Comparison of ENCODE assay signal across 16 cellular contexts in genomic region chr4:177093964-177094363, GRCh38.
DNase-seq lines count a peak whose midpoint lies in the region; ATAC-seq and TF ChIP-seq lines count a peak whose summit lies in the region.
"Had no signal": no experiment of that assay in that cellular context is flagged by ENCODE, and none has a peak within 500 bp of the region (broad histone marks: within the 10 kb centered on the region; RNA-seq: fewer than 3 reads in every experiment).

No MANE protein-coding gene starts in this region.

- CTCF ChIA-PET in activated CD8-positive, alpha-beta T cell treated with anti-CD3 and anti-CD28 coated beads, Interleukin-2, amount 10 ng/mL, durations not matched to agents 7 days and 5 days (lab: Charles Lee): no interaction called here
- CTCF ChIA-PET in CD8-positive, alpha-beta T cell (lab: Charles Lee): interaction anchor here (0.6 kb wide), 1 partner anchor 10 kb away, joined by 3 read pairs; no protein-coding TSS in a partner anchor

- H3K27ac Mint-ChIP-seq in activated CD8-positive, alpha-beta T cell treated with anti-CD3 and anti-CD28 coated beads, Interleukin-2, amount 10 ng/mL, durations not matched to agents 7 days and 5 days: no peak overlapping the region
- no peak overlapping the region for H3K27ac Mint-ChIP-seq in CD8-positive, alpha-beta T cell

- no peaks in the 10 kb centered on the region for H3K4me1 Mint-ChIP-seq in activated CD8-positive, alpha-beta T cell treated with anti-CD3 and anti-CD28 coated beads, Interleukin-2, amount 10 ng/mL, durations not matched to agents 7 days and 5 days (ENCODE audit: low read depth)
- no peaks in the 10 kb centered on the region for H3K4me1 Mint-ChIP-seq in CD8-positive, alpha-beta T cell (ENCODE audit: low read depth)

- H3K4me3 ChIP-seq in MM.1S (ENCODE audit: low read length) (no peak overlapping the region), hepatocyte (no peak overlapping the region)
- H3K4me3 ChIP-seq in CD8-positive, alpha-beta T cell (ENCODE audit: low read depth, low read length): no peak overlapping the region
- H3K4me3 ChIP-seq: HAP-1 had no signal

- H4K20me1 ChIP-seq in MM.1S (ENCODE audit: insufficient read depth, low read length): no peaks in the 10 kb centered on the region
- H4K20me1 ChIP-seq in hepatocyte (ENCODE audit: insufficient read depth, poor library complexity, severe bottlenecking): no peaks in the 10 kb centered on the region

- H3K36me3 Mint-ChIP-seq in activated CD8-positive, alpha-beta T cell treated with anti-CD3 and anti-CD28 coated beads, Interleukin-2, amount 10 ng/mL, durations not matched to agents 7 days and 5 days (ENCODE audit: low read depth): no peaks in the 10 kb centered on the region
- H3K36me3 Mint-ChIP-seq in CD8-positive, alpha-beta T cell: no peaks in the 10 kb centered on the region

- no peak overlapping the region for H3K27ac ChIP-seq in MM.1S (ENCODE audit: low read length)
- no peak overlapping the region for H3K27ac ChIP-seq in hepatocyte
- no peak overlapping the region for H3K27ac ChIP-seq in CD8-positive, alpha-beta T cell (ENCODE audit: low read depth, low read length)
- H3K27ac ChIP-seq: C4-2B, RWPE1 had no signal

- H3F3A ChIP-seq in MM.1S (ENCODE audit: insufficient read depth, low read length): no peaks in the 10 kb centered on the region

- peak; percentile 6 for DNase-seq in Ammon's horn (ENCODE audit: low spot score)
- peak; percentile 8 for DNase-seq in MM.1S
- DNase-seq in hepatocyte (ENCODE audit: low spot score): no peak
- no peak for DNase-seq in DMS114 treated with DMSO at 0.1 percent for 48 hours (lab: John Stamatoyannopoulos, UW; ENCODE audit: unreplicated experiment)
- DNase-seq in activated CD8-positive, alpha-beta T cell treated with anti-CD3 and anti-CD28 coated beads, Interleukin-2, amount 10 ng/mL, durations not matched to agents 7 days and 5 days: no peak
- no peak for DNase-seq in CD8-positive, alpha-beta T cell
- DNase-seq in GM03348 (ENCODE audit: low spot score): no peak
- DNase-seq: DMS 273 treated with DMSO at 0.1 percent for 48 hours, Karpas-422, NCI-H1417, NCI-H1930, NCI-H2171 treated with DMSO at 0.1 percent for 48 hours had no signal

- H3K36me3 ChIP-seq in MM.1S (replicated peaks; ENCODE audit: insufficient read depth, low read length): no peaks in the 10 kb centered on the region
- no peaks in the 10 kb centered on the region for H3K36me3 ChIP-seq in hepatocyte (replicated peaks; ENCODE audit: insufficient read depth, low read depth)
- H3K36me3 ChIP-seq in CD8-positive, alpha-beta T cell (ENCODE audit: insufficient read depth, low read length): no peaks in the 10 kb centered on the region
- H3K36me3 ChIP-seq: HAP-1 had no signal

- H3K4me1 ChIP-seq in MM.1S (ENCODE audit: low read length) (no peaks in the 10 kb centered on the region), hepatocyte (ENCODE audit: insufficient read depth) (no peaks in the 10 kb centered on the region)
- no peaks in the 10 kb centered on the region for H3K4me1 ChIP-seq in CD8-positive, alpha-beta T cell (ENCODE audit: insufficient read depth, low read length)
- H3K4me1 ChIP-seq: HAP-1 had no signal

- H2AFZ ChIP-seq in MM.1S (ENCODE audit: low read length): no peak overlapping the region
- peak overlapping the region; percentile 28 for H2AFZ ChIP-seq in hepatocyte

- ATAC-seq in SK-N-SH treated with all-trans-retinoic acid at 6 μM for 48 hours: peak; percentile 80
- ATAC-seq in activated CD8-positive, alpha-beta T cell treated with anti-CD3 and anti-CD28 coated beads, Interleukin-2, amount 10 ng/mL, durations not matched to agents 7 days and 5 days: no peak
- ATAC-seq in CD8-positive, alpha-beta T cell: no peak

- H3K4me3 Mint-ChIP-seq in activated CD8-positive, alpha-beta T cell treated with anti-CD3 and anti-CD28 coated beads, Interleukin-2, amount 10 ng/mL, durations not matched to agents 7 days and 5 days: no peak overlapping the region
- H3K4me3 Mint-ChIP-seq in CD8-positive, alpha-beta T cell: no peak overlapping the region

- POLR2A ChIA-PET in activated CD8-positive, alpha-beta T cell treated with anti-CD3 and anti-CD28 coated beads, Interleukin-2, amount 10 ng/mL, durations not matched to agents 7 days and 5 days (lab: Charles Lee): no interaction called here
- POLR2A ChIA-PET in CD8-positive, alpha-beta T cell (lab: Charles Lee): no interaction called here

- no peaks in the 10 kb centered on the region for H3K9me2 ChIP-seq in MM.1S (replicated peaks; ENCODE audit: insufficient read depth, low read length)
- no peaks in the 10 kb centered on the region for H3K9me2 ChIP-seq in hepatocyte (replicated peaks; ENCODE audit: insufficient read depth)

- H3K79me2 ChIP-seq in MM.1S (ENCODE audit: low read length) (no peaks in the 10 kb centered on the region), hepatocyte (no peaks in the 10 kb centered on the region)

- H3K27me3 Mint-ChIP-seq in activated CD8-positive, alpha-beta T cell treated with anti-CD3 and anti-CD28 coated beads, Interleukin-2, amount 10 ng/mL, durations not matched to agents 7 days and 5 days (ENCODE audit: low read depth): no peaks in the 10 kb centered on the region
- H3K27me3 Mint-ChIP-seq in CD8-positive, alpha-beta T cell (ENCODE audit: low read depth): no peaks in the 10 kb centered on the region

- no peaks in the 10 kb centered on the region for H3K27me3 ChIP-seq in MM.1S (replicated peaks; ENCODE audit: insufficient read depth, low read length)
- H3K27me3 ChIP-seq in hepatocyte: no peaks in the 10 kb centered on the region
- no peaks in the 10 kb centered on the region for H3K27me3 ChIP-seq in CD8-positive, alpha-beta T cell (ENCODE audit: insufficient read depth, low read length)

- H3K9me3 Mint-ChIP-seq in activated CD8-positive, alpha-beta T cell treated with anti-CD3 and anti-CD28 coated beads, Interleukin-2, amount 10 ng/mL, durations not matched to agents 7 days and 5 days (ENCODE audit: insufficient read depth): no peaks in the 10 kb centered on the region
- no peaks in the 10 kb centered on the region for H3K9me3 Mint-ChIP-seq in CD8-positive, alpha-beta T cell

- WGBS in hepatocyte (ENCODE audit: low lambda C conversion rate, missing lambda C conversion rate): 88% methylated on average over 1 of the region's 1 CpG

- intact Hi-C loops in CD8-positive, alpha-beta T cell (cut with DNase I, micrococcal nuclease): no loop called here

- TF ChIP-seq CTCF in MM.1S (IDR thresholded peaks at IDR 0.05; ENCODE audit: low read length) (no peak), hepatocyte (IDR thresholded peaks at IDR 0.05; ENCODE audit: poor library complexity) (no peak)
- no peak for TF ChIP-seq CTCF in CD8-positive, alpha-beta T cell (IDR thresholded peaks at IDR 0.05)

- no peak overlapping the region for H3K9ac ChIP-seq in MM.1S (ENCODE audit: low read length)

- H3K9me3 ChIP-seq in MM.1S (replicated peaks; ENCODE audit: insufficient read depth, low read length) (no peaks in the 10 kb centered on the region), hepatocyte (ENCODE audit: low read depth) (no peaks in the 10 kb centered on the region)
- H3K9me3 ChIP-seq in CD8-positive, alpha-beta T cell (ENCODE audit: low read length): no peaks in the 10 kb centered on the region
- H3K9me3 ChIP-seq: HAP-1 had no signal

- H3K4me2 ChIP-seq in MM.1S (ENCODE audit: low read depth, low read length) (no peak overlapping the region), hepatocyte (no peak overlapping the region)

TF ChIP-seq in SK-N-SH treated with all-trans-retinoic acid at 6 μM for 48 hours, 23 proteins besides CTCF, POLR2A, EP300 and RAD21:
- TF ChIP-seq, protein P1, sequence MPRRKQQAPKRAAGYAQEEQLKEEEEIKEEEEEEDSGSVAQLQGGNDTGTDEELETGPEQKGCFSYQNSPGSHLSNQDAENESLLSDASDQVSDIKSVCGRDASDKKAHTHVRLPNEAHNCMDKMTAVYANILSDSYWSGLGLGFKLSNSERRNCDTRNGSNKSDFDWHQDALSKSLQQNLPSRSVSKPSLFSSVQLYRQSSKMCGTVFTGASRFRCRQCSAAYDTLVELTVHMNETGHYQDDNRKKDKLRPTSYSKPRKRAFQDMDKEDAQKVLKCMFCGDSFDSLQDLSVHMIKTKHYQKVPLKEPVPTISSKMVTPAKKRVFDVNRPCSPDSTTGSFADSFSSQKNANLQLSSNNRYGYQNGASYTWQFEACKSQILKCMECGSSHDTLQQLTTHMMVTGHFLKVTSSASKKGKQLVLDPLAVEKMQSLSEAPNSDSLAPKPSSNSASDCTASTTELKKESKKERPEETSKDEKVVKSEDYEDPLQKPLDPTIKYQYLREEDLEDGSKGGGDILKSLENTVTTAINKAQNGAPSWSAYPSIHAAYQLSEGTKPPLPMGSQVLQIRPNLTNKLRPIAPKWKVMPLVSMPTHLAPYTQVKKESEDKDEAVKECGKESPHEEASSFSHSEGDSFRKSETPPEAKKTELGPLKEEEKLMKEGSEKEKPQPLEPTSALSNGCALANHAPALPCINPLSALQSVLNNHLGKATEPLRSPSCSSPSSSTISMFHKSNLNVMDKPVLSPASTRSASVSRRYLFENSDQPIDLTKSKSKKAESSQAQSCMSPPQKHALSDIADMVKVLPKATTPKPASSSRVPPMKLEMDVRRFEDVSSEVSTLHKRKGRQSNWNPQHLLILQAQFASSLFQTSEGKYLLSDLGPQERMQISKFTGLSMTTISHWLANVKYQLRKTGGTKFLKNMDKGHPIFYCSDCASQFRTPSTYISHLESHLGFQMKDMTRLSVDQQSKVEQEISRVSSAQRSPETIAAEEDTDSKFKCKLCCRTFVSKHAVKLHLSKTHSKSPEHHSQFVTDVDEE (CRISPR knock-in tag; IDR thresholded peaks at IDR 0.05): peak; percentile 39; the same call in 1 of the 2 replicates
- TF ChIP-seq ZNF565 (CRISPR knock-in tag; conservative IDR thresholded peaks at IDR 0.05; ENCODE audit: low read depth): no peak
- TF ChIP-seq, protein P2, sequence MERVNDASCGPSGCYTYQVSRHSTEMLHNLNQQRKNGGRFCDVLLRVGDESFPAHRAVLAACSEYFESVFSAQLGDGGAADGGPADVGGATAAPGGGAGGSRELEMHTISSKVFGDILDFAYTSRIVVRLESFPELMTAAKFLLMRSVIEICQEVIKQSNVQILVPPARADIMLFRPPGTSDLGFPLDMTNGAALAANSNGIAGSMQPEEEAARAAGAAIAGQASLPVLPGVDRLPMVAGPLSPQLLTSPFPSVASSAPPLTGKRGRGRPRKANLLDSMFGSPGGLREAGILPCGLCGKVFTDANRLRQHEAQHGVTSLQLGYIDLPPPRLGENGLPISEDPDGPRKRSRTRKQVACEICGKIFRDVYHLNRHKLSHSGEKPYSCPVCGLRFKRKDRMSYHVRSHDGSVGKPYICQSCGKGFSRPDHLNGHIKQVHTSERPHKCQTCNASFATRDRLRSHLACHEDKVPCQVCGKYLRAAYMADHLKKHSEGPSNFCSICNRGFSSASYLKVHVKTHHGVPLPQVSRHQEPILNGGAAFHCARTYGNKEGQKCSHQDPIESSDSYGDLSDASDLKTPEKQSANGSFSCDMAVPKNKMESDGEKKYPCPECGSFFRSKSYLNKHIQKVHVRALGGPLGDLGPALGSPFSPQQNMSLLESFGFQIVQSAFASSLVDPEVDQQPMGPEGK (CRISPR knock-in tag; IDR thresholded peaks at IDR 0.05; ENCODE audit: borderline replicate concordance): no peak
- TF ChIP-seq ESRRG (CRISPR knock-in tag; IDR thresholded peaks at IDR 0.05): no peak
- TF ChIP-seq TOX (CRISPR knock-in tag; IDR thresholded peaks at IDR 0.05; ENCODE audit: borderline replicate concordance): no peak
- TF ChIP-seq TCF4 (CRISPR knock-in tag; IDR thresholded peaks at IDR 0.05; ENCODE audit: borderline replicate concordance): 0 out of 2 replicates have a peak, but pooled peaks have one; percentile 28

Comparison
In these comparisons a context has a peak if more than half of its experiments do, and no peak if none do; other contexts are left out.
1. DNase-seq: peak in Ammon's horn (single experiment) and MM.1S (single experiment); none in hepatocyte (single experiment), DMS114 treated with DMSO at 0.1 percent for 48 hours (single experiment), activated CD8-positive, alpha-beta T cell treated with anti-CD3 and anti-CD28 coated beads, Interleukin-2, amount 10 ng/mL, durations not matched to agents 7 days and 5 days (single experiment), CD8-positive, alpha-beta T cell (0 of 7) and GM03348 (single experiment).